Comparison of ENCODE assay signal across 8 cellular contexts in the genomic region with DNA sequence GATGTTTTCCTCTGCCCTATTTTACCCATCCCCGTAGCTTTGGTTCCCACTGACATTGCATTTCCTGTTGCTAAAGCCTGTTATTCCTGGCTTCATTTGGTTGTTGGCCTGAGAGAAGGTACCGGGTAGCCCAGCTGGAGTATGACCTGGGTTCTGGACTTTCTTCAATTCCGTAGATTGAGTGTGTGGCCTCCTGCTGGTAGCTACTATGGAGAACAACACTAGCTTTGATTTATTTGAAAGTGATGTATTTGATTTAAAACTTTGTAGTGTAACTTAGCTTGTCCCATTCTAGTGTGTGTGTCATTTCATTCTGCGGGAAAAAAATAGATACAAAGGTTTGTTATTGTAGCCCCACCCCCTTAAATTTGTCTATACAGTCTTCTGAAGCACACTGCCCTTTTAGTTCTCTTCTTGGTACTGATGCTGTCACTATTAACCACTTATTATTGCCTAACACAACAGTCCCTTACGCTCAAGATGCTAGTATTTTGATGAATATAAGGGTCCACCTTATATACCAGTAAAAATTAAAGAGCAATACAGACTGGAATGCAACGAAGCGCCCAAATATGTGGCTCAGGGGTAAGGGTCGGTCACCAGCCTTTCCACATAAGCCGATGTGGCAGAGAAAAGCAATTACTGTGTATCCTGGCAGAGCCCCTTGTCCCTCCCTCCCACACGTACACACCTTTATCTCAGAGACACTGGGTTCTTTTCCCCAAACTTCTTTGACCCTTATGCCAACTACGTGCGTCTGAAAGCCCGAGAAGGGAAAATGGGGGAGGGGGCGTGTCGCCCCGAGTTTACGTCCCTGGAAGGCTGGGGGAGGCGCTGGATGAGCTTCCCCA. TPM values are rescaled to one million over a fixed set of nuclear protein-coding genes. Genes with fewer than 3 reads are reported as not detected.
A peak's percentile ranks its signal among the peaks of the same experiment; 100 is the strongest.
DNase-seq lines count a peak whose midpoint lies in the region; ATAC-seq and TF ChIP-seq lines count a peak whose summit lies in the region.

No MANE protein-coding gene starts in this region.

- peak overlapping the region; percentile 87 for H2AFZ ChIP-seq in Loucy (ENCODE audit: low read length)

- peaks cover 3% of the 10 kb centered on the region for H3K27me3 Mint-ChIP-seq in activated naive CD8-positive, alpha-beta T cell treated with anti-CD3 and anti-CD28 coated beads for 36 hours

- H3K9ac ChIP-seq in Loucy (ENCODE audit: low read depth, low read length, poor library complexity, severe bottlenecking), result peak overlapping the region; percentile 87

- H3K27ac Mint-ChIP-seq in activated naive CD8-positive, alpha-beta T cell treated with anti-CD3 and anti-CD28 coated beads for 36 hours, result peak overlapping the region; percentile 95

- H4K20me1 ChIP-seq in Loucy (ENCODE audit: insufficient read depth, low read length, poor library complexity, severe bottlenecking), result peaks cover 20% of the 10 kb centered on the region

- peak; percentile 79 for DNase-seq in AG10803 (ENCODE audit: low read depth)
- no peak for DNase-seq in activated naive CD8-positive, alpha-beta T cell treated with anti-CD3 and anti-CD28 coated beads for 36 hours
- DNase-seq in cardiac muscle cell (ENCODE audit: low read depth in 1 of 2, low spot score in 1 of 2), result peak; percentile 38 to 82
- peak; percentile 60 for DNase-seq in pons (ENCODE audit: low spot score)
- DNase-seq in T1000 (lab: John Stamatoyannopoulos, UW), result no peak

- peak overlapping the region; percentile 94 for H3K4me3 ChIP-seq in AG10803 (ENCODE audit: low read length)
- H3K4me3 ChIP-seq in Loucy (ENCODE audit: low read length, poor library complexity, severe bottlenecking), result peak overlapping the region; percentile 97
- peak overlapping the region; percentile 65 for H3K4me3 ChIP-seq in cardiac muscle cell

- peaks cover 35% of the 10 kb centered on the region; the same call in 1 of the 2 replicates for H3K36me3 ChIP-seq in Loucy (ENCODE audit: insufficient read depth, low read length)
- peaks cover 18% of the 10 kb centered on the region for H3K36me3 ChIP-seq in cardiac muscle cell

- H3K27ac ChIP-seq in cardiac muscle cell, result peak overlapping the region; percentile 83

- peaks cover 46% of the 10 kb centered on the region for H3K4me1 Mint-ChIP-seq in activated naive CD8-positive, alpha-beta T cell treated with anti-CD3 and anti-CD28 coated beads for 36 hours

- peaks cover 45% of the 10 kb centered on the region for H3K36me3 Mint-ChIP-seq in activated naive CD8-positive, alpha-beta T cell treated with anti-CD3 and anti-CD28 coated beads for 36 hours

- peaks cover 38% of the 10 kb centered on the region for H3K4me1 ChIP-seq in Loucy (ENCODE audit: insufficient read depth, low read length, poor library complexity, severe bottlenecking)
- H3K4me1 ChIP-seq in cardiac muscle cell (ENCODE audit: low read depth), result peaks cover 6% of the 10 kb centered on the region

- ATAC-seq in HG03108 (IDR thresholded peaks at IDR 0.05; ENCODE audit: unreplicated experiment), result no peak

- H3K9me3 ChIP-seq in Loucy (ENCODE audit: insufficient read depth, low read depth, low read length) (no peaks in the 10 kb centered on the region), cardiac muscle cell (ENCODE audit: low read depth) (no peaks in the 10 kb centered on the region)

- H3K27me3 ChIP-seq in Loucy (ENCODE audit: insufficient read depth, low read length, poor library complexity, severe bottlenecking), result no peaks in the 10 kb centered on the region
- no peaks in the 10 kb centered on the region for H3K27me3 ChIP-seq in cardiac muscle cell

- H3K4me2 ChIP-seq in Loucy (ENCODE audit: low read depth, low read length, poor library complexity, severe bottlenecking), result peak overlapping the region; percentile 94

- no peaks in the 10 kb centered on the region for H3K9me2 ChIP-seq in Loucy (replicated peaks; ENCODE audit: low read depth, low read length)

- H3K9me3 Mint-ChIP-seq in activated naive CD8-positive, alpha-beta T cell treated with anti-CD3 and anti-CD28 coated beads for 36 hours, result no peaks in the 10 kb centered on the region

- peak overlapping the region; percentile 93 for H3K4me3 Mint-ChIP-seq in activated naive CD8-positive, alpha-beta T cell treated with anti-CD3 and anti-CD28 coated beads for 36 hours

- peaks cover 36% of the 10 kb centered on the region for H3K79me2 ChIP-seq in Loucy (ENCODE audit: insufficient read depth, low read length)

- peaks cover 6% of the 10 kb centered on the region; the same call in 1 of the 2 replicates for H3F3A ChIP-seq in Loucy (ENCODE audit: low read depth)

- TF ChIP-seq CTCF in AG10803 (conservative IDR thresholded peaks at IDR 0.05; ENCODE audit: low read length), result peak; percentile 66
- TF ChIP-seq CTCF in GM12874 (IDR thresholded peaks at IDR 0.05; ENCODE audit: insufficient read depth, low read depth, low read length), result peak; percentile 37; the same call in 1 of the 2 replicates
- peak; percentile 49 for TF ChIP-seq CTCF in Loucy (conservative IDR thresholded peaks at IDR 0.05; ENCODE audit: low read length)
- peak; percentile 65 for TF ChIP-seq CTCF in cardiac muscle cell (IDR thresholded peaks at IDR 0.05; ENCODE audit: low read depth, low read length)

RNA-seq across cellular contexts. Expression of a gene that starts 0.6 kb away (rescaled TPM):
- 10 to 100 TPM; 66.1 to 66.4 TPM for total RNA-seq in activated naive CD8-positive, alpha-beta T cell treated with anti-CD3 and anti-CD28 coated beads for 36 hours
- total RNA-seq in cardiac muscle cell, result 78.2 and 96.2 TPM in 2 replicates
- 62.0 and 86.0 TPM in 2 replicates for polyA plus RNA-seq in cardiac muscle cell

RNA-seq across cellular contexts. Expression of a gene that starts 33.1 kb away (rescaled TPM):
- total RNA-seq in activated naive CD8-positive, alpha-beta T cell treated with anti-CD3 and anti-CD28 coated beads for 36 hours, result 10 to 100 TPM; 23.8 to 26.2 TPM
- 257 and 311 TPM in 2 replicates for total RNA-seq in cardiac muscle cell
- 265 and 358 TPM in 2 replicates for polyA plus RNA-seq in cardiac muscle cell

RNA-seq across cellular contexts. Expression of a gene that starts 41.3 kb away (rescaled TPM):
- under 1 TPM; 0.80 to 0.94 TPM for total RNA-seq in activated naive CD8-positive, alpha-beta T cell treated with anti-CD3 and anti-CD28 coated beads for 36 hours
- total RNA-seq in cardiac muscle cell, result 13.2 and 21.9 TPM in 2 replicates
- 20.1 and 28.6 TPM in 2 replicates for polyA plus RNA-seq in cardiac muscle cell

RNA-seq across cellular contexts. Expression of a gene that starts 54.2 kb away (rescaled TPM):
- total RNA-seq in activated naive CD8-positive, alpha-beta T cell treated with anti-CD3 and anti-CD28 coated beads for 36 hours, result 100 to 1,000 TPM; 243 to 245 TPM
- 94.9 and 102 TPM in 2 replicates for total RNA-seq in cardiac muscle cell
- 122 and 130 TPM in 2 replicates for polyA plus RNA-seq in cardiac muscle cell

RNA-seq across cellular contexts. Expression of a gene that starts 54.9 kb away (rescaled TPM):
- 10 to 100 TPM; 11.4 to 12.7 TPM for total RNA-seq in activated naive CD8-positive, alpha-beta T cell treated with anti-CD3 and anti-CD28 coated beads for 36 hours
- 15.5 and 19.7 TPM in 2 replicates for total RNA-seq in cardiac muscle cell
- 26.6 and 27.1 TPM in 2 replicates for polyA plus RNA-seq in cardiac muscle cell

Comparison
In these comparisons a context has a peak if more than half of its experiments do, and no peak if none do; other contexts are left out.
1. DNase-seq: peak in AG10803 (single experiment), cardiac muscle cell (2 of 2) and pons (single experiment); none in activated naive CD8-positive, alpha-beta T cell treated with anti-CD3 and anti-CD28 coated beads for 36 hours (single experiment) and T1000 (single experiment).
2. Peak in every context shown above with its lines, with median percentiles within 50 percentile points of each other: H3K4me3 ChIP-seq and CTCF ChIP-seq.